24 cellular contexts compared by ENCODE assay signal in genomic region chr5:175207321-175208040, GRCh38.
"Had no signal": no experiment of that assay in that cellular context is flagged by ENCODE, and none has a peak within 500 bp of the region (broad histone marks: within the 10 kb centered on the region; RNA-seq: fewer than 3 reads in every experiment).

No MANE protein-coding gene starts in this region.

- H3K4me3 ChIP-seq: mucosa of descending colon, ovary, psoas muscle, right lobe of liver, smooth muscle cell, suprapubic skin, transverse colon, upper lobe of right lung, uterus had no signal

- H3K9me3 Mint-ChIP-seq: effector memory CD8-positive, alpha-beta T cell; natural killer cell treated with Interleukin-12 subunit alpha and Interleukin-12 subunit beta and Interleukin-15 and Interleukin-18, amount 100 ng/mL, for 72 hours; stimulated activated naive CD8-positive, alpha-beta T cell treated with anti-CD3 and anti-CD28 coated beads, Interleukin-15, amount 100 ng/mL, for 72 hours had no signal

- ATAC-seq: effector memory CD8-positive, alpha-beta T cell; left lobe of liver; mucosa of descending colon; natural killer cell treated with Interleukin-12 subunit alpha and Interleukin-12 subunit beta and Interleukin-15 and Interleukin-18, amount 100 ng/mL, for 72 hours; psoas muscle; right lobe of liver; stimulated activated naive CD8-positive, alpha-beta T cell treated with anti-CD3 and anti-CD28 coated beads, Interleukin-15, amount 100 ng/mL, for 72 hours; upper lobe of right lung had no signal

- H3K4me2 ChIP-seq: smooth muscle cell had no signal

- H3K4me3 Mint-ChIP-seq: effector memory CD8-positive, alpha-beta T cell; mesothelial cell of epicardium; naive B cell; natural killer cell treated with Interleukin-12 subunit alpha and Interleukin-12 subunit beta and Interleukin-15 and Interleukin-18, amount 100 ng/mL, for 72 hours; stimulated activated naive CD8-positive, alpha-beta T cell treated with anti-CD3 and anti-CD28 coated beads, Interleukin-15, amount 100 ng/mL, for 72 hours had no signal

- DNase-seq: cortex of kidney; effector memory CD8-positive, alpha-beta T cell; mesenchymal stem cell; mucosa of descending colon; naive B cell; ovary; posterior cingulate gyrus; psoas muscle; retina; right lobe of liver; stimulated activated CD4-positive, alpha-beta T cell treated with anti-CD3 and anti-CD28 coated beads, Interleukin-12 subunit alpha, Interleukin-12 subunit beta, amount 100 ng/mL, for 4 hours; stimulated activated CD4-positive, alpha-beta T cell treated with anti-CD3 and anti-CD28 coated beads, Interleukin-1b, Interleukin-23, amount 100 ng/mL, for 48 hours; stimulated activated CD4-positive, alpha-beta T cell treated with anti-CD3 and anti-CD28 coated beads, Interleukin-4, amount 100 ng/mL, for 1 hour; stimulated activated CD8-positive, alpha-beta memory T cell treated with anti-CD3 and anti-CD28 coated beads, Interleukin-4, amount 100 ng/mL, for 48 hours; stimulated activated naive CD4-positive, alpha-beta T cell; stimulated activated naive CD8-positive, alpha-beta T cell treated with anti-CD3 and anti-CD28 coated beads, Interleukin-15, amount 100 ng/mL, for 72 hours; transverse colon; upper lobe of right lung; uterus had no signal

- H3K36me3 ChIP-seq: ovary, right lobe of liver, suprapubic skin, transverse colon, upper lobe of right lung, uterus had no signal

- H3K4me1 ChIP-seq: psoas muscle, right lobe of liver, suprapubic skin, transverse colon, upper lobe of right lung, uterus had no signal

- H3K27me3 ChIP-seq: ovary, right lobe of liver, transverse colon, upper lobe of right lung, uterus had no signal

- H3K9me3 ChIP-seq: mucosa of descending colon, ovary, psoas muscle, right lobe of liver, suprapubic skin, transverse colon, upper lobe of right lung, uterus had no signal

- H3K4me1 Mint-ChIP-seq: naive B cell; stimulated activated naive CD8-positive, alpha-beta T cell treated with anti-CD3 and anti-CD28 coated beads, Interleukin-15, amount 100 ng/mL, for 72 hours had no signal

- H3K27ac ChIP-seq: ovary, psoas muscle, right lobe of liver, suprapubic skin, transverse colon, upper lobe of right lung, uterus had no signal

- H3K27ac Mint-ChIP-seq: effector memory CD8-positive, alpha-beta T cell; mesothelial cell of epicardium; naive B cell; natural killer cell treated with Interleukin-12 subunit alpha and Interleukin-12 subunit beta and Interleukin-15 and Interleukin-18, amount 100 ng/mL, for 72 hours; stimulated activated naive CD8-positive, alpha-beta T cell treated with anti-CD3 and anti-CD28 coated beads, Interleukin-15, amount 100 ng/mL, for 72 hours had no signal

- H3K36me3 Mint-ChIP-seq: mesothelial cell of epicardium; naive B cell; natural killer cell treated with Interleukin-12 subunit alpha and Interleukin-12 subunit beta and Interleukin-15 and Interleukin-18, amount 100 ng/mL, for 72 hours had no signal
